Comparison of ENCODE assay signal across 1 cellular context in genomic region chr1:29368936-29369932, GRCh38.
TF ChIP-seq lines count a peak whose summit lies in the region.

No MANE protein-coding gene starts in this region.

TF ChIP-seq in HEK293, 187 proteins besides CTCF, POLR2A, EP300 and RAD21 (continued from another document):
- TF ChIP-seq PRDM6 (tag by site-specific recombination; IDR thresholded peaks at IDR 0.05): no peak
